Comparison of ENCODE assay signal across 21 cellular contexts in genomic region chr20:62902926-62903615, GRCh38. TPM values are rescaled to one million over a fixed set of nuclear protein-coding genes. Genes with fewer than 3 reads are reported as not detected.
DNase-seq lines count a peak whose midpoint lies in the region; ATAC-seq and TF ChIP-seq lines count a peak whose summit lies in the region.
"Had no signal": no experiment of that assay in that cellular context is flagged by ENCODE, and none has a peak within 500 bp of the region (broad histone marks: within the 10 kb centered on the region; RNA-seq: fewer than 3 reads in every experiment).

No MANE protein-coding gene starts in this region.

- peaks cover 80% of the 10 kb centered on the region for H3K4me1 Mint-ChIP-seq in activated T-cell treated with anti-CD3 and anti-CD28 coated beads, Interleukin-2, amount 50 U/mL, for 72 hours (ENCODE audit: low read depth)

- H3K36me3 Mint-ChIP-seq in activated T-cell treated with anti-CD3 and anti-CD28 coated beads, Interleukin-2, amount 50 U/mL, for 72 hours (ENCODE audit: insufficient read depth in 2 of 2), result peaks cover 15 to 35% of the 10 kb centered on the region in 2 donors

- H3K27ac ChIP-seq in lower lobe of right lung, result no peak overlapping the region
- H3K27ac ChIP-seq: HL-60, upper lobe of left lung had no signal

- intact Hi-C loops in lower lobe of right lung (cut with DNase I), result no loop called here

- no peaks in the 10 kb centered on the region for H3K9me3 ChIP-seq in lower lobe of right lung
- H3K9me3 ChIP-seq: mucosa of descending colon, upper lobe of left lung had no signal

- H3K9me3 Mint-ChIP-seq in activated T-cell treated with anti-CD3 and anti-CD28 coated beads, Interleukin-2, amount 50 U/mL, for 72 hours, result no peaks in the 10 kb centered on the region

- TF ChIP-seq CTCF in lower lobe of right lung (IDR thresholded peaks at IDR 0.05), result no peak

- no peak overlapping the region for H3K4me3 Mint-ChIP-seq in activated T-cell treated with anti-CD3 and anti-CD28 coated beads, Interleukin-2, amount 50 U/mL, for 72 hours
- H3K4me3 Mint-ChIP-seq: CD4-positive, alpha-beta memory T cell had no signal

- H3K27ac Mint-ChIP-seq in activated T-cell treated with anti-CD3 and anti-CD28 coated beads, Interleukin-2, amount 50 U/mL, for 72 hours, result peak overlapping the region; percentile 79

- H3K27me3 Mint-ChIP-seq in activated T-cell treated with anti-CD3 and anti-CD28 coated beads, Interleukin-2, amount 50 U/mL, for 72 hours (ENCODE audit: low read depth), result no peaks in the 10 kb centered on the region
- H3K27me3 Mint-ChIP-seq: CD4-positive, alpha-beta memory T cell had no signal

- no peak overlapping the region for H3K4me3 ChIP-seq in lower lobe of right lung
- H3K4me3 ChIP-seq: mucosa of descending colon, upper lobe of left lung had no signal

- peaks cover 74% of the 10 kb centered on the region for H3K36me3 ChIP-seq in lower lobe of right lung

- H3K4me1 ChIP-seq in lower lobe of right lung, result peaks cover 19% of the 10 kb centered on the region

- peak; percentile 32 to 51 for ATAC-seq in activated T-cell treated with anti-CD3 and anti-CD28 coated beads, Interleukin-2, amount 50 U/mL, for 72 hours (replicated peaks in 1 of 2)
- ATAC-seq in lower lobe of right lung (no peak), GM18511 (IDR thresholded peaks at IDR 0.05; ENCODE audit: unreplicated experiment) (no peak)
- ATAC-seq: activated CD4-positive, CD25-positive, alpha-beta regulatory T cell treated with anti-CD3 and anti-CD28 coated beads, Interleukin-2, amount 50 U/mL, for 24 hours; left colon; mucosa of descending colon had no signal

- peak; percentile 22 for DNase-seq in activated CD4-positive, alpha-beta T cell treated with anti-CD3 and anti-CD28 coated beads for 48 hours
- DNase-seq in activated CD4-positive, alpha-beta T cell treated with anti-CD3 and anti-CD28 coated beads, Interleukin-2, amount 50 U/mL, for 4 hours, result no peak
- DNase-seq in H4 (ENCODE audit: low spot score) (peak; percentile 56), lower lobe of right lung (peak; percentile 2), GM19238 (ENCODE audit: insufficient read length, low spot score) (no peak), hypothalamus (lab: John Stamatoyannopoulos, UW) (no peak)
- peak in 1 of 2 donors; percentile 48 for DNase-seq in activated T-cell treated with anti-CD3 and anti-CD28 coated beads, Interleukin-2, amount 50 U/mL, for 72 hours
- DNase-seq: 8988T; CD4-positive, alpha-beta memory T cell; hippocampal formation; left colon; NCI-H1417 treated with DMSO at 0.1 percent for 48 hours; NK-92 treated with Interleukin-12 subunit alpha and Interleukin-12 subunit beta, amount 100 ng/mL, for 24 hours; SHP77; T-helper 2 cell; upper lobe of left lung had no signal

- H3K27me3 ChIP-seq in lower lobe of right lung (ENCODE audit: low read depth), result no peaks in the 10 kb centered on the region
- H3K27me3 ChIP-seq: upper lobe of left lung had no signal

RNA-seq across cellular contexts. Expression of gene DIDO1, which starts 23.2 kb away (rescaled TPM):
- 14.7 and 16.9 TPM in 2 replicates for total RNA-seq in H4 (2014; rRNA removed; shearing (Covaris generic))
- 10 to 100 TPM; 50.0 TPM for total RNA-seq in activated T-cell treated with anti-CD3 and anti-CD28 coated beads, Interleukin-2, amount 50 U/mL, for 72 hours
- 54.6 TPM for total RNA-seq in lower lobe of right lung

RNA-seq across cellular contexts. Expression of gene GID8, which starts 34.9 kb away (rescaled TPM):
- 19.6 and 23.7 TPM in 2 replicates for total RNA-seq in H4 (2014; rRNA removed; shearing (Covaris generic))
- 10 to 100 TPM; 36.0 to 47.2 TPM for total RNA-seq in activated T-cell treated with anti-CD3 and anti-CD28 coated beads, Interleukin-2, amount 50 U/mL, for 72 hours
- total RNA-seq in lower lobe of right lung, result 26.2 TPM

RNA-seq across cellular contexts. Expression of gene TCFL5, which starts 41.4 kb away (rescaled TPM):
- total RNA-seq in H4 (2014; rRNA removed; shearing (Covaris generic)), result 10.3 and 11.7 TPM in 2 replicates
- total RNA-seq in activated T-cell treated with anti-CD3 and anti-CD28 coated beads, Interleukin-2, amount 50 U/mL, for 72 hours, result 1 to 10 TPM; 4.4 to 4.9 TPM
- 8.2 TPM for total RNA-seq in lower lobe of right lung

RNA-seq across cellular contexts. Expression of gene SLC17A9, which starts 49.4 kb away (rescaled TPM):
- total RNA-seq in H4 (2014; rRNA removed; shearing (Covaris generic)), result not detected in 2 replicates
- 10 to 100 TPM; 10.2 to 11.8 TPM for total RNA-seq in activated T-cell treated with anti-CD3 and anti-CD28 coated beads, Interleukin-2, amount 50 U/mL, for 72 hours
- 10.4 TPM for total RNA-seq in lower lobe of right lung
- total RNA-seq: osteocyte had no signal

Comparison
In these comparisons a context has a peak if more than half of its experiments do, and no peak if none do; other contexts are left out.
1. DNase-seq: peak in activated CD4-positive, alpha-beta T cell treated with anti-CD3 and anti-CD28 coated beads for 48 hours (single experiment), H4 (single experiment) and lower lobe of right lung (single experiment); none in activated CD4-positive, alpha-beta T cell treated with anti-CD3 and anti-CD28 coated beads, Interleukin-2, amount 50 U/mL, for 4 hours (0 of 2), GM19238 (single experiment) and hypothalamus (0 of 51).
2. ATAC-seq: peak in activated T-cell treated with anti-CD3 and anti-CD28 coated beads, Interleukin-2, amount 50 U/mL, for 72 hours (2 of 2); none in lower lobe of right lung (0 of 2) and GM18511 (single experiment).